8 cellular contexts compared by ENCODE assay signal in genomic region chr4:173168396-173169177, GRCh38. TPM values are rescaled to one million over a fixed set of nuclear protein-coding genes. Genes with fewer than 3 reads are reported as not detected.
DNase-seq lines count a peak whose midpoint lies in the region; ATAC-seq and TF ChIP-seq lines count a peak whose summit lies in the region.

GALNT7 (plus strand) TSS chr4:173168811; CDS start chr4:173168836, 25 bp downstream.

- under 1% methylated on average over 24 of the region's 64 CpGs for WGBS in hepatocyte (ENCODE audit: low lambda C conversion rate, missing lambda C conversion rate)

- peaks cover 12% of the 10 kb centered on the region for H4K20me1 ChIP-seq in hepatocyte (ENCODE audit: insufficient read depth, poor library complexity, severe bottlenecking)

- peak within 1 kb of the TSS; percentile 97 for H3K4me3 Mint-ChIP-seq in T-helper 2 cell treated with Interferon-gamma antibody and Interleukin-4, amounts not matched to agents 5 μg/mL and 100 μg/mL, for 36 hours

- intact Hi-C loops in ascending aorta (cut with DNase I): loop anchor here (2.0 to 10.0 kb wide), 3 partner anchors 84 to 1116 kb away; partner anchors contain the start of genes CEP44 and FBXO8

- no peaks in the 10 kb centered on the region for H3K36me3 Mint-ChIP-seq in T-helper 2 cell treated with Interferon-gamma antibody and Interleukin-4, amounts not matched to agents 5 μg/mL and 100 μg/mL, for 36 hours (ENCODE audit: low read depth)

- H3K79me2 ChIP-seq in hepatocyte: peaks cover 35% of the 10 kb centered on the region

- DNase-seq in NCI-H146 treated with DMSO at 0.1 percent for 48 hours (lab: John Stamatoyannopoulos, UW; ENCODE audit: unreplicated experiment) (peak; percentile 84), ascending aorta (ENCODE audit: low spot score in 2 of 2) (peak in 1 of 2 donors; percentile 80), hepatocyte (ENCODE audit: low spot score) (peak; percentile 91), retinal pigment epithelial cell (ENCODE audit: low read depth) (no peak), DMS114 treated with DMSO at 0.1 percent for 48 hours (lab: John Stamatoyannopoulos, UW; ENCODE audit: unreplicated experiment) (no peak)
- DNase-seq in T-helper 2 cell treated with Interferon-gamma antibody and Interleukin-4, amounts not matched to agents 5 μg/mL and 100 μg/mL, for 36 hours (ENCODE audit: low spot score): peak; percentile 50

- H3K4me2 ChIP-seq in hepatocyte: peak within 1 kb of the TSS; percentile 94

- H3K9me3 Mint-ChIP-seq in T-helper 2 cell treated with Interferon-gamma antibody and Interleukin-4, amounts not matched to agents 5 μg/mL and 100 μg/mL, for 36 hours: no peaks in the 10 kb centered on the region

- H3K27me3 Mint-ChIP-seq in T-helper 2 cell treated with Interferon-gamma antibody and Interleukin-4, amounts not matched to agents 5 μg/mL and 100 μg/mL, for 36 hours (ENCODE audit: low read depth): no peaks in the 10 kb centered on the region

- peak within 1 kb of the TSS; percentile 93 for H2AFZ ChIP-seq in hepatocyte

- H3K27me3 ChIP-seq in ascending aorta (no peaks in the 10 kb centered on the region), hepatocyte (no peaks in the 10 kb centered on the region)

- H3K4me1 ChIP-seq in ascending aorta (peaks cover 0 to 17% of the 10 kb centered on the region in 2 donors), hepatocyte (ENCODE audit: insufficient read depth) (peaks cover 12% of the 10 kb centered on the region)

- H3K9me3 ChIP-seq in ascending aorta: no peaks in the 10 kb centered on the region
- no peaks in the 10 kb centered on the region for H3K9me3 ChIP-seq in hepatocyte (ENCODE audit: low read depth)

- ATAC-seq in GM18498 (IDR thresholded peaks at IDR 0.05; ENCODE audit: unreplicated experiment) (peak; percentile 40), HG02840 (IDR thresholded peaks at IDR 0.05; ENCODE audit: low FRiP score, unreplicated experiment) (peak; percentile 38)

- no peak for TF ChIP-seq CTCF in ascending aorta (IDR thresholded peaks at IDR 0.05)
- TF ChIP-seq CTCF in hepatocyte (IDR thresholded peaks at IDR 0.05; ENCODE audit: poor library complexity): no peak
- no peak for TF ChIP-seq CTCF in retinal pigment epithelial cell (conservative IDR thresholded peaks at IDR 0.05; ENCODE audit: low read depth, low read length)

- H3K27ac ChIP-seq in ascending aorta (peak within 1 kb of the TSS; percentile 86 to 94), hepatocyte (peak within 1 kb of the TSS; percentile 94)

- H3K4me3 ChIP-seq in ascending aorta: peak within 1 kb of the TSS; percentile 70 to 98
- H3K4me3 ChIP-seq in hepatocyte: peak within 1 kb of the TSS; percentile 80
- peak within 1 kb of the TSS; percentile 89 for H3K4me3 ChIP-seq in retinal pigment epithelial cell (ENCODE audit: low read length)

- H3K36me3 ChIP-seq in ascending aorta (no peaks in the 10 kb centered on the region), hepatocyte (replicated peaks; ENCODE audit: insufficient read depth, low read depth) (no peaks in the 10 kb centered on the region)

- H3K9me2 ChIP-seq in hepatocyte (replicated peaks; ENCODE audit: insufficient read depth): no peaks in the 10 kb centered on the region

- peak within 1 kb of the TSS; percentile 94 for H3K27ac Mint-ChIP-seq in T-helper 2 cell treated with Interferon-gamma antibody and Interleukin-4, amounts not matched to agents 5 μg/mL and 100 μg/mL, for 36 hours

- peaks cover 35% of the 10 kb centered on the region for H3K4me1 Mint-ChIP-seq in T-helper 2 cell treated with Interferon-gamma antibody and Interleukin-4, amounts not matched to agents 5 μg/mL and 100 μg/mL, for 36 hours (ENCODE audit: low read depth)

RNA-seq across cellular contexts. Expression of gene GALNT7, which starts in this region (rescaled TPM):
- total RNA-seq in ascending aorta: 8.2 TPM
- 44.6 and 49.5 TPM in 2 replicates for total RNA-seq in hepatocyte
- polyA plus RNA-seq in hepatocyte: 23.1 and 23.7 TPM in 2 replicates

Comparison
In these comparisons a context has a peak if more than half of its experiments do, and no peak if none do; other contexts are left out.
1. DNase-seq: peak in NCI-H146 treated with DMSO at 0.1 percent for 48 hours (single experiment), T-helper 2 cell treated with Interferon-gamma antibody and Interleukin-4, amounts not matched to agents 5 μg/mL and 100 μg/mL, for 36 hours (single experiment) and hepatocyte (single experiment); none in retinal pigment epithelial cell (single experiment) and DMS114 treated with DMSO at 0.1 percent for 48 hours (single experiment).
2. Peak in every context shown above with its lines, with median percentiles within 50 percentile points of each other: H3K4me3 ChIP-seq.